In genomic region chr17:50507871-50508572, GRCh38 we compare ENCODE assay signal across 8 cellular contexts. TPM values are rescaled to one million over a fixed set of nuclear protein-coding genes. Genes with fewer than 3 reads are reported as not detected.
DNase-seq lines count a peak whose midpoint lies in the region; ATAC-seq lines count a peak whose summit lies in the region.

Gene MYCBPAP (plus strand): TSS chr17:50508439. CDS start chr17:50508675, 236 bp downstream.

- H3K36me3 Mint-ChIP-seq in effector memory CD8-positive, alpha-beta T cell (ENCODE audit: insufficient read depth), result peaks cover 3% of the 10 kb centered on the region
- H3K36me3 Mint-ChIP-seq in memory B cell, result no peaks in the 10 kb centered on the region

- peaks cover 0 to 6% of the 10 kb centered on the region in 2 donors for H3K27me3 Mint-ChIP-seq in effector memory CD8-positive, alpha-beta T cell
- H3K27me3 Mint-ChIP-seq in memory B cell, result peaks cover 9% of the 10 kb centered on the region

- H3K27ac Mint-ChIP-seq in effector memory CD8-positive, alpha-beta T cell, result peak within 1 kb of the TSS; percentile 83 to 97
- peak within 1 kb of the TSS; percentile 77 for H3K27ac Mint-ChIP-seq in memory B cell

- H3K4me1 Mint-ChIP-seq in effector memory CD8-positive, alpha-beta T cell (ENCODE audit: low read depth in 2 of 2), result peaks cover 20 to 27% of the 10 kb centered on the region in 2 donors
- peaks cover 12% of the 10 kb centered on the region for H3K4me1 Mint-ChIP-seq in memory B cell

- ATAC-seq in effector memory CD8-positive, alpha-beta T cell (replicated peaks), result peak; percentile 83
- ATAC-seq in memory B cell (ENCODE audit: low read depth), result peak; percentile 88

- DNase-seq in SKM-1 treated with dmso at 0.1 percent for 144 hours (lab: John Stamatoyannopoulos, UW; ENCODE audit: unreplicated experiment), result peak; percentile 52
- no peak for DNase-seq in SKM-1 (lab: John Stamatoyannopoulos, UW; ENCODE audit: unreplicated experiment)
- DNase-seq in NCI-H460 (ENCODE audit: extremely low read depth, low read depth), result peak; percentile 69
- peak; percentile 28 to 70 (median 40) for DNase-seq in activated CD8-positive, alpha-beta memory T cell treated with anti-CD3 and anti-CD28 coated beads for 48 hours (ENCODE audit: low read depth in 2 of 3, low spot score in 2 of 3)
- peak; percentile 75 to 81 (median 79) for DNase-seq in effector memory CD8-positive, alpha-beta T cell
- DNase-seq in memory B cell (ENCODE audit: low spot score in 2 of 2), result peak; percentile 71
- peak; percentile 57 to 71 (median 63) for DNase-seq in stimulated activated CD4-positive, alpha-beta T cell treated with anti-CD3 and anti-CD28 coated beads, TNF-alpha, amount 100 ng/mL, for 48 hours (ENCODE audit: low read depth in 3 of 3)
- no peak for DNase-seq in GDM1 (lab: John Stamatoyannopoulos, UW)

- H3K4me3 Mint-ChIP-seq in effector memory CD8-positive, alpha-beta T cell, result peak within 1 kb of the TSS; percentile 92 to 96
- peak within 1 kb of the TSS; percentile 88 for H3K4me3 Mint-ChIP-seq in memory B cell

- H3K9me3 Mint-ChIP-seq in effector memory CD8-positive, alpha-beta T cell, result no peaks in the 10 kb centered on the region
- no peaks in the 10 kb centered on the region for H3K9me3 Mint-ChIP-seq in memory B cell

RNA-seq across cellular contexts. Expression of gene MYCBPAP, which starts in this region (rescaled TPM):
- 0.89 and 1.0 TPM in 2 replicates for total RNA-seq in NCI-H460 (2014; rRNA removed; shearing (Covaris generic))
- 0.43 and 2.4 TPM in 2 replicates for polyA plus RNA-seq in NCI-H460 (2014; cell fraction: nucleus; rRNA removed)

Comparison
In these comparisons a context has a peak if more than half of its experiments do, and no peak if none do; other contexts are left out.
1. DNase-seq: peak in SKM-1 treated with dmso at 0.1 percent for 144 hours (single experiment), NCI-H460 (single experiment), activated CD8-positive, alpha-beta memory T cell treated with anti-CD3 and anti-CD28 coated beads for 48 hours (3 of 3), effector memory CD8-positive, alpha-beta T cell (3 of 3), memory B cell (2 of 2) and stimulated activated CD4-positive, alpha-beta T cell treated with anti-CD3 and anti-CD28 coated beads, TNF-alpha, amount 100 ng/mL, for 48 hours (3 of 3); none in SKM-1 (single experiment) and GDM1 (single experiment).